ENCODE assay signal across 28 cellular contexts in genomic region chrX:50108264-50108663, GRCh38.
"Had no signal": no experiment of that assay in that cellular context is flagged by ENCODE, and none has a peak within 500 bp of the region (broad histone marks: within the 10 kb centered on the region; RNA-seq: fewer than 3 reads in every experiment).

No MANE protein-coding gene starts in this region.

- H2AFZ ChIP-seq: parathyroid adenoma had no signal

- H3K27ac ChIP-seq: brain microvascular endothelial cell, parathyroid adenoma, suprapubic skin, uterus, VCaP had no signal

- H3K9ac ChIP-seq: parathyroid adenoma had no signal

- FAIRE-seq: endothelial cell of umbilical vein had no signal

- H3K27ac Mint-ChIP-seq: activated CD4-positive, alpha-beta T cell treated with anti-CD3 and anti-CD28 coated beads, Interleukin-2, amount 10 ng/mL, durations not matched to agents 24 days and 14 days; activated CD8-positive, alpha-beta T cell treated with anti-CD3 and anti-CD28 coated beads, Interleukin-2, amount 10 ng/mL, durations not matched to agents 7 days and 5 days; activated naive CD4-positive, alpha-beta T cell treated with anti-CD3 and anti-CD28 coated beads, Interleukin-2, amount 50 U/mL, for 24 hours; activated T-helper 1 cell treated with anti-CD3 and anti-CD28 coated beads, Interleukin-12 subunit alpha, Interleukin-12 subunit beta, Interleukin-2, Interleukin-4 antibody, amounts not matched to agents 30 ng/mL and 10 ng/mL and 1 ng/mL, durations not matched to agents 14 hours and 24 hours and 36 hours; nephron progenitor cell; stimulated activated naive CD8-positive, alpha-beta T cell treated with anti-CD3 and anti-CD28 coated beads, Interleukin-15, amount 100 ng/mL, for 72 hours; T-helper 2 cell treated with Interferon-gamma antibody and Interleukin-4, amounts not matched to agents 5 μg/mL and 100 μg/mL, for 36 hours had no signal

- H3K79me2 ChIP-seq: parathyroid adenoma had no signal

- H3K9me3 ChIP-seq: suprapubic skin, uterus had no signal

- H3K27me3 Mint-ChIP-seq: activated naive CD4-positive, alpha-beta T cell treated with anti-CD3 and anti-CD28 coated beads, Interleukin-2, amount 50 U/mL, for 24 hours; stimulated activated naive CD8-positive, alpha-beta T cell treated with anti-CD3 and anti-CD28 coated beads, Interleukin-15, amount 100 ng/mL, for 72 hours had no signal

- ATAC-seq: activated CD4-positive, CD25-positive, alpha-beta regulatory T cell treated with anti-CD3 and anti-CD28 coated beads, Interleukin-2, amount 50 U/mL, for 24 hours; activated CD8-positive, alpha-beta T cell treated with anti-CD3 and anti-CD28 coated beads, Interleukin-2, amount 10 ng/mL, durations not matched to agents 7 days and 5 days; esophagus mucosa; left ventricle myocardium superior; right cardiac atrium; stimulated activated naive CD8-positive, alpha-beta T cell treated with anti-CD3 and anti-CD28 coated beads, Interleukin-15, amount 100 ng/mL, for 72 hours had no signal

- H3K27me3 ChIP-seq: brain microvascular endothelial cell, suprapubic skin, uterus had no signal

- H3K4me1 Mint-ChIP-seq: activated CD4-positive, alpha-beta T cell treated with anti-CD3 and anti-CD28 coated beads, Interleukin-2, amount 10 ng/mL, durations not matched to agents 24 days and 14 days; activated naive CD4-positive, alpha-beta T cell treated with anti-CD3 and anti-CD28 coated beads, Interleukin-2, amount 50 U/mL, for 24 hours; nephron progenitor cell had no signal

- H3K4me1 ChIP-seq: suprapubic skin, uterus had no signal

- H3K36me3 ChIP-seq: brain microvascular endothelial cell, suprapubic skin, uterus had no signal

- H3K4me3 Mint-ChIP-seq: activated CD4-positive, alpha-beta T cell treated with anti-CD3 and anti-CD28 coated beads, Interleukin-2, amount 10 ng/mL, durations not matched to agents 24 days and 14 days; activated CD8-positive, alpha-beta T cell treated with anti-CD3 and anti-CD28 coated beads, Interleukin-2, amount 10 ng/mL, durations not matched to agents 7 days and 5 days; activated naive CD4-positive, alpha-beta T cell treated with anti-CD3 and anti-CD28 coated beads, Interleukin-2, amount 50 U/mL, for 24 hours; activated T-helper 1 cell treated with anti-CD3 and anti-CD28 coated beads, Interleukin-12 subunit alpha, Interleukin-12 subunit beta, Interleukin-2, Interleukin-4 antibody, amounts not matched to agents 30 ng/mL and 10 ng/mL and 1 ng/mL, durations not matched to agents 14 hours and 24 hours and 36 hours; nephron progenitor cell; stimulated activated naive CD8-positive, alpha-beta T cell treated with anti-CD3 and anti-CD28 coated beads, Interleukin-15, amount 100 ng/mL, for 72 hours; T-helper 2 cell treated with Interferon-gamma antibody and Interleukin-4, amounts not matched to agents 5 μg/mL and 100 μg/mL, for 36 hours had no signal

- H3K4me3 ChIP-seq: suprapubic skin, uterus had no signal

- H3K36me3 Mint-ChIP-seq: activated naive CD4-positive, alpha-beta T cell treated with anti-CD3 and anti-CD28 coated beads, Interleukin-2, amount 50 U/mL, for 24 hours had no signal

- H3K9me3 Mint-ChIP-seq: activated CD4-positive, alpha-beta T cell treated with anti-CD3 and anti-CD28 coated beads, Interleukin-2, amount 10 ng/mL, durations not matched to agents 24 days and 14 days; activated naive CD4-positive, alpha-beta T cell treated with anti-CD3 and anti-CD28 coated beads, Interleukin-2, amount 50 U/mL, for 24 hours; activated T-helper 1 cell treated with anti-CD3 and anti-CD28 coated beads, Interleukin-12 subunit alpha, Interleukin-12 subunit beta, Interleukin-2, Interleukin-4 antibody, amounts not matched to agents 30 ng/mL and 10 ng/mL and 1 ng/mL, durations not matched to agents 14 hours and 24 hours and 36 hours; stimulated activated naive CD8-positive, alpha-beta T cell treated with anti-CD3 and anti-CD28 coated beads, Interleukin-15, amount 100 ng/mL, for 72 hours; T-helper 2 cell treated with Interferon-gamma antibody and Interleukin-4, amounts not matched to agents 5 μg/mL and 100 μg/mL, for 36 hours had no signal

- DNase-seq: activated CD4-positive, alpha-beta T cell treated with anti-CD3 and anti-CD28 coated beads, Interleukin-2, amount 10 ng/mL, durations not matched to agents 24 days and 14 days; activated CD8-positive, alpha-beta T cell treated with anti-CD3 and anti-CD28 coated beads, Interleukin-2, amount 10 ng/mL, durations not matched to agents 7 days and 5 days; activated gamma-delta T cell; aorta; brain microvascular endothelial cell; central memory CD4-positive, alpha-beta T cell; dermis blood vessel endothelial cell; effector memory CD4-positive, alpha-beta T cell; foreskin melanocyte; glutamatergic neuron; hippocampal formation; kidney glomerular epithelial cell; left ventricle myocardium superior; nephron progenitor cell; nucleus accumbens; right cardiac atrium; stimulated activated CD4-positive, alpha-beta T cell treated with anti-CD3 and anti-CD28 coated beads, Interleukin-12 subunit alpha, Interleukin-12 subunit beta, amount 100 ng/mL, for 4 hours; stimulated activated naive CD8-positive, alpha-beta T cell treated with anti-CD3 and anti-CD28 coated beads, Interleukin-15, amount 100 ng/mL, for 72 hours; uterus had no signal
